Comparison of ENCODE assay signal across 1 cellular context in the genomic region with DNA sequence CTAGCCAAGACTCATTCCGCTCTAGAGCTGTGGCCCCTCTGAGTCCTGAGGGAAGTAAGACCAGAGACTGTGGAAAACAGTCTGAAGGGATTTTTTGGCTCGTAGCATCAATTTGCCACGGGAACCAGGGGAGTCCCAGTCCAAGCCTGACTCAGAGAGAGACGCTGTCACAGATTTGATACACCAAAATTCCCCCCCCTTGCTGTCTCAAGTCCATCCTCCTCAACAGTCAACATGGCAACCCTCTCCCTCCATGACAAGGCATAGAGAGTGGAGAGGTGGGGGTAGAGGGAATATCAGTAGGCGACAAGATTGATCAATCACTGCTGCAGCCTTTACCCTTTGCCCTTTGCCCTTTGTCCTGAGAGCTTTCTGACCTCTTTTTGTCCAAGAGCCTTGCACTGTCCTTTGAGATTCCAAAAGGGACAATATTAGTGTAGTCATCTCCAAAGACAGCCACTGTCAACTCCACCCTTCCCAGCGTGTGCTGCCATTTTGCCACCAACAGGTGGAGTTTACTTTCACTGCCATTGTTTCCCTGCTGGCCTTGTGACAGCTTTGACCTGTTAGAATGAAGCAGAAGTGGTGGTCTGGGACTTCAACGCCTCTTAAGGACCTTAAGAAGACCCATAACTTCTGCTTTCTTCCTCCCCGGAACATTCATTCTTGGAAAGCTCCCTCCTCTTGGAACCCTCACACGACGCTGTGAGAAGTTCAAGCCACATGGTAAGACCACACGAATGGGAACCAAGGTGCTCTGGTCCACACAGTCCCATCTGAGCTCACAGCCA.
TF ChIP-seq lines count a peak whose summit lies in the region.

No MANE protein-coding gene starts in this region.

TF ChIP-seq in liver, 16 proteins besides CTCF, POLR2A, EP300 and RAD21 (continued from another document):
- TF ChIP-seq, protein P1, sequence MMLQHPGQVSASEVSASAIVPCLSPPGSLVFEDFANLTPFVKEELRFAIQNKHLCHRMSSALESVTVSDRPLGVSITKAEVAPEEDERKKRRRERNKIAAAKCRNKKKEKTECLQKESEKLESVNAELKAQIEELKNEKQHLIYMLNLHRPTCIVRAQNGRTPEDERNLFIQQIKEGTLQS (IDR thresholded peaks at IDR 0.05): no peak
- TF ChIP-seq SP1 (IDR thresholded peaks at IDR 0.05): no peak
